ENCODE assay signal across 1 cellular context in genomic region chr12:750356-751191, GRCh38.
TF ChIP-seq lines count a peak whose summit lies in the region.

No MANE protein-coding gene starts in this region.

TF ChIP-seq in HCT116, 20 proteins besides CTCF, POLR2A, EP300 and RAD21 (continued from another document):
- TF ChIP-seq REST (IDR thresholded peaks at IDR 0.05; ENCODE audit: low read depth) (no peak), SRF (IDR thresholded peaks at IDR 0.05; ENCODE audit: low read depth) (no peak), SP1 (IDR thresholded peaks at IDR 0.05; ENCODE audit: low read depth) (no peak), TCF7L2 (IDR thresholded peaks at IDR 0.05; ENCODE audit: borderline replicate concordance, extremely low read depth, insufficient read depth, insufficient read length) (no peak), EGR1 (IDR thresholded peaks at IDR 0.05; ENCODE audit: low read depth) (no peak), POLR2AphosphoS5 (IDR thresholded peaks at IDR 0.05; ENCODE audit: low read depth, low read length) (no peak), ZNF274 (IDR thresholded peaks at IDR 0.05; ENCODE audit: low read depth, low read length) (no peak), JUND (IDR thresholded peaks at IDR 0.05) (no peak)
